ENCODE assay signal across 1 cellular context in genomic region chr5:134845852-134846640, GRCh38.
TF ChIP-seq lines count a peak whose summit lies in the region.

C5orf24 (plus strand) TSS chr5:134845968; CDS start chr5:134854901, 8,933 bp downstream.

TF ChIP-seq in K562, 482 proteins besides CTCF, POLR2A, EP300 and RAD21 (continued from another document and continues in another):
- TF ChIP-seq ZBTB11 (CRISPR knock-in tag; IDR thresholded peaks at IDR 0.05) (peak in 1 of 3 experiments; percentile 60; a peak in 1 of 6 replicates), ZBTB1 (CRISPR knock-in tag; IDR thresholded peaks at IDR 0.05; ENCODE audit: borderline replicate concordance, low read depth) (0 out of 2 replicates have a peak, but pooled peaks have one; percentile 20), ZFP36 (IDR thresholded peaks at IDR 0.05; ENCODE audit: low read depth, low read length, partially characterized antibody) (no peak), EZH2 (IDR thresholded peaks at IDR 0.05; ENCODE audit: borderline replicate concordance, low read depth, low read length) (no peak), BRF2 (IDR thresholded peaks at IDR 0.05; ENCODE audit: borderline replicate concordance, insufficient read depth, insufficient read length) (no peak), POLR2AphosphoS5 (IDR thresholded peaks at IDR 0.05; ENCODE audit: control insufficient read depth, insufficient read depth, low read depth, low read length) (peak; percentile 89), CBX1 (IDR thresholded peaks at IDR 0.05; ENCODE audit: low read depth) (peak; percentile 87; the same call in 1 of the 2 replicates), ZNF133 (CRISPR knock-in tag; IDR thresholded peaks at IDR 0.05) (no peak), TSHZ1 (CRISPR knock-in tag; IDR thresholded peaks at IDR 0.05) (no peak), ZNF445 (CRISPR knock-in tag; IDR thresholded peaks at IDR 0.05; ENCODE audit: low read depth) (no peak), ARID3B (CRISPR knock-in tag; IDR thresholded peaks at IDR 0.05; ENCODE audit: borderline replicate concordance) (no peak), MAFG (tag; conservative IDR thresholded peaks at IDR 0.05) (no peak), CHD4 (IDR thresholded peaks at IDR 0.05; ENCODE audit: insufficient read depth, insufficient replicate concordance, low read depth, low read length, poor library complexity, severe bottlenecking) (no peak), ETV1 (tag; conservative IDR thresholded peaks at IDR 0.05; ENCODE audit: low read depth) (no peak), ZNF395 (CRISPR knock-in tag; IDR thresholded peaks at IDR 0.05) (peak; percentile 80; the same call in 1 of the 2 replicates), LCOR (CRISPR knock-in tag; IDR thresholded peaks at IDR 0.05) (no peak; the same call in 1 of the 2 replicates), RREB1 (CRISPR knock-in tag; IDR thresholded peaks at IDR 0.05) (no peak), HNRNPLL (IDR thresholded peaks at IDR 0.05; ENCODE audit: low read depth, low read length, poor library complexity, severe bottlenecking) (peak; percentile 57), SLC30A9 (CRISPR knock-in tag; IDR thresholded peaks at IDR 0.05) (no peak), HIVEP1 (CRISPR knock-in tag; IDR thresholded peaks at IDR 0.05) (no peak), ZNF24 (IDR thresholded peaks at IDR 0.05) (no peak), USF2 (CRISPR knock-in tag; IDR thresholded peaks at IDR 0.05) (no peak), ZFP1 (CRISPR knock-in tag; IDR thresholded peaks at IDR 0.05) (no peak), U2AF2 (optimal IDR thresholded peaks at IDR 0.05; ENCODE audit: low read depth, low read length) (no peak), PHF8 (IDR thresholded peaks at IDR 0.05; ENCODE audit: borderline replicate concordance, low read length) (peak; percentile 99; the same call in 1 of the 2 replicates), SMARCB1 (IDR thresholded peaks at IDR 0.05; ENCODE audit: insufficient read length, low read depth) (no peak), ZNF253 (CRISPR knock-in tag; conservative IDR thresholded peaks at IDR 0.05) (no peak), ZNF23 (CRISPR knock-in tag; IDR thresholded peaks at IDR 0.05) (no peak), E2F3 (CRISPR knock-in tag; IDR thresholded peaks at IDR 0.05) (peak; percentile 95), MEF2D (tag; conservative IDR thresholded peaks at IDR 0.05; ENCODE audit: low read depth) (no peak), ZBTB17 (CRISPR knock-in tag; IDR thresholded peaks at IDR 0.05) (peak; percentile 84; the same call in 1 of the 2 replicates), ZNF444 (CRISPR knock-in tag; IDR thresholded peaks at IDR 0.05) (no peak), SRSF3 (IDR thresholded peaks at IDR 0.05; ENCODE audit: insufficient read depth, low read length) (0 out of 2 replicates have a peak, but pooled peaks have one; percentile 78), ZNF174 (CRISPR knock-in tag; IDR thresholded peaks at IDR 0.05) (no peak), ETS2 (tag; IDR thresholded peaks at IDR 0.05; ENCODE audit: borderline replicate concordance, poor library complexity, severe bottlenecking) (no peak), CEBPG (CRISPR knock-in tag; IDR thresholded peaks at IDR 0.05) (peak; percentile 27; the same call in 1 of the 2 replicates), CEBPG (tag; conservative IDR thresholded peaks at IDR 0.05 in 1 of 2, IDR thresholded peaks at IDR 0.05 in 1 of 2) (no peak), SMAD1 (IDR thresholded peaks at IDR 0.05; ENCODE audit: low read depth, low read length, partially characterized antibody) (peak; percentile 42), ZNF589 (CRISPR knock-in tag; IDR thresholded peaks at IDR 0.05; ENCODE audit: low read depth) (peak; percentile 88; the same call in 1 of the 2 replicates), HINFP (tag; conservative IDR thresholded peaks at IDR 0.05; ENCODE audit: low read depth) (no peak)
